In genomic region chr2:7674606-7675005, GRCh38 we compare ENCODE assay signal across 16 cellular contexts.
"Had no signal": no experiment of that assay in that cellular context is flagged by ENCODE, and none has a peak within 500 bp of the region (broad histone marks: within the 10 kb centered on the region; RNA-seq: fewer than 3 reads in every experiment).

No MANE protein-coding gene starts in this region.

- H3K27ac Mint-ChIP-seq: type B pancreatic cell had no signal

- H3K36me3 Mint-ChIP-seq: type B pancreatic cell had no signal

- DNase-seq: activated CD4-positive, alpha-beta T cell treated with anti-CD3 and anti-CD28 coated beads, Interleukin-2, amount 50 U/mL, for 4 hours; activated CD4-positive, CD25-positive, alpha-beta regulatory T cell; activated gamma-delta T cell treated with Interleukin-2 at 50 U/mL for 16 hours; activated T-cell treated with anti-CD3 and anti-CD28 coated beads, Interleukin-2, amount 50 U/mL, for 4 hours; aorta; cerebellar nuclear complex; effector CD8-positive, alpha-beta T cell; head of caudate nucleus; kidney glomerular epithelial cell; mesendoderm; psoas muscle; right lobe of liver; stimulated activated naive CD8-positive, alpha-beta T cell treated with anti-CD3 and anti-CD28 coated beads, Interleukin-15, amount 100 ng/mL, for 72 hours had no signal

- ATAC-seq: activated T-cell treated with anti-CD3 and anti-CD28 coated beads, Interleukin-2, amount 50 U/mL, for 4 hours; psoas muscle; right lobe of liver; stimulated activated naive CD8-positive, alpha-beta T cell treated with anti-CD3 and anti-CD28 coated beads, Interleukin-15, amount 100 ng/mL, for 72 hours had no signal

- H3K4me3 Mint-ChIP-seq: activated T-cell treated with anti-CD3 and anti-CD28 coated beads, Interleukin-2, amount 50 U/mL, for 4 hours; stimulated activated naive CD8-positive, alpha-beta T cell treated with anti-CD3 and anti-CD28 coated beads, Interleukin-15, amount 100 ng/mL, for 72 hours; type B pancreatic cell had no signal

- FAIRE-seq: endothelial cell of umbilical vein, frontal cortex had no signal

- H3K27me3 Mint-ChIP-seq: stimulated activated naive CD8-positive, alpha-beta T cell treated with anti-CD3 and anti-CD28 coated beads, Interleukin-15, amount 100 ng/mL, for 72 hours had no signal

- H3K4me3 ChIP-seq: psoas muscle, right lobe of liver had no signal

- H3K9me3 ChIP-seq: psoas muscle, right lobe of liver had no signal

- H3K9me3 Mint-ChIP-seq: activated T-cell treated with anti-CD3 and anti-CD28 coated beads, Interleukin-2, amount 50 U/mL, for 4 hours had no signal

- H3K27me3 ChIP-seq: right lobe of liver had no signal

- H3K4me1 ChIP-seq: psoas muscle had no signal

- H3K27ac ChIP-seq: psoas muscle, right lobe of liver had no signal

- H3K36me3 ChIP-seq: right lobe of liver had no signal
